Comparison of ENCODE assay signal across 8 cellular contexts in the genomic region with DNA sequence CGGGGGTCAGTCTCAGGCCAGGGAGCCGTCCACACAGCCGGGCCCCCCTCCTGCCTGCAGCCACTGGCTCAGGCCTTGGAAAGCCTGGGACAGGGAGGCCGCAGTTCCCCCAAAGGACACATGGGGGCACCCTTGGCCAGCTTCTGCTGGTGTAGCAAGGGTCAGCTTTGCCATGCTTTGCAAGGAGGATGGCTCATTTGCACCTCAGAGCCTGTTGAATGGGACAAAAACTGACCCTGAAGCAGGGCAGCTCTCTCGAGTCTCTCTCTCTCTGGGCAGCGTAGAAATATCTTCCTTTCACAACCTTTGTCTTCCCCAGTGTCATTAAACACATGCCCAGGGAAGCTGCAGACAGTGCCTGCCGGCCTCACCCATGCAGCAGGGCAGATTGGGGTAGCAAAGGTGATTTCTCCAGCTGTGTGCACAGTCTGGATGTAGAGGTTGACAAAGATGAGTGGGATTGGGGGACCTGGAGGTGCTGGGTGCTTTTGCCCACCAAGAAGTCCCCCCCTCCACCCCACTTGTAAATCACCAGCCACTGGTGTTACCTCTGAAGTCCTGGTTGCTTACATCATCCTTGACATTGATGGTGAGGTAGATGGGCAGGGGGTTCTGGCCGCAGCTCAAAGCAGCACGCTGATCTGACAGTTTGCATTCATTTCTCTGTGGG. TPM values are rescaled to one million over a fixed set of nuclear protein-coding genes. Genes with fewer than 3 reads are reported as not detected.
DNase-seq lines count a peak whose midpoint lies in the region; ATAC-seq and TF ChIP-seq lines count a peak whose summit lies in the region.

No MANE protein-coding gene starts in this region.

- H3K4me3 ChIP-seq in CD4-positive, CD25-positive, alpha-beta regulatory T cell (ENCODE audit: low read depth, low read length): no peak overlapping the region
- no peak overlapping the region for H3K4me3 ChIP-seq in GM23338

- H3F3A ChIP-seq in GM23338 (replicated peaks; ENCODE audit: low read depth): no peaks in the 10 kb centered on the region

- peak; percentile 79 to 87 for ATAC-seq in CD4-positive, CD25-positive, alpha-beta regulatory T cell (ENCODE audit: low read depth in 2 of 2)
- ATAC-seq in GM23338: peak; percentile 97
- peak; percentile 99 for ATAC-seq in activated CD8-positive, alpha-beta T cell treated with anti-CD3 and anti-CD28 coated beads for 36 hours
- ATAC-seq in memory B cell (ENCODE audit: low read depth): peak; percentile 99
- ATAC-seq in GM19023 (IDR thresholded peaks at IDR 0.05; ENCODE audit: unreplicated experiment): no peak

- intact Hi-C loops in activated CD8-positive, alpha-beta T cell treated with anti-CD3 and anti-CD28 coated beads for 36 hours (cut with micrococcal nuclease): loop anchor here (1.0 to 10.0 kb wide), 2 partner anchors 70 to 145 kb away; no protein-coding TSS in a partner anchor

- H3K4me2 ChIP-seq in GM23338: no peak overlapping the region

- H3K79me2 ChIP-seq in GM23338 (replicated peaks; ENCODE audit: insufficient read depth): no peaks in the 10 kb centered on the region

- no peaks in the 10 kb centered on the region for H3K36me3 Mint-ChIP-seq in CD4-positive, CD25-positive, alpha-beta regulatory T cell
- H3K36me3 Mint-ChIP-seq in GM23338 (ENCODE audit: low read depth) (no peaks in the 10 kb centered on the region), memory B cell (no peaks in the 10 kb centered on the region)
- no peaks in the 10 kb centered on the region for H3K36me3 Mint-ChIP-seq in activated CD8-positive, alpha-beta T cell treated with anti-CD3 and anti-CD28 coated beads for 36 hours (ENCODE audit: low read depth)

- no peak overlapping the region for H3K4me3 Mint-ChIP-seq in CD4-positive, CD25-positive, alpha-beta regulatory T cell
- H3K4me3 Mint-ChIP-seq in GM23338 (no peak overlapping the region; the same call in 2 of the 3 replicates), memory B cell (no peak overlapping the region)
- H3K4me3 Mint-ChIP-seq in activated CD8-positive, alpha-beta T cell treated with anti-CD3 and anti-CD28 coated beads for 36 hours: no peak overlapping the region

- no peaks in the 10 kb centered on the region for H3K9me3 Mint-ChIP-seq in CD4-positive, CD25-positive, alpha-beta regulatory T cell
- H3K9me3 Mint-ChIP-seq in GM23338: no peaks in the 10 kb centered on the region
- H3K9me3 Mint-ChIP-seq in activated CD8-positive, alpha-beta T cell treated with anti-CD3 and anti-CD28 coated beads for 36 hours: no peaks in the 10 kb centered on the region
- no peaks in the 10 kb centered on the region for H3K9me3 Mint-ChIP-seq in memory B cell

- no peaks in the 10 kb centered on the region for H3K4me1 ChIP-seq in CD4-positive, CD25-positive, alpha-beta regulatory T cell (ENCODE audit: control insufficient read depth, insufficient read depth, low read length, poor library complexity, severe bottlenecking)
- peaks cover 8% of the 10 kb centered on the region; the same call in 1 of the 2 replicates for H3K4me1 ChIP-seq in GM23338 (ENCODE audit: insufficient read depth)

- H3K27ac Mint-ChIP-seq in CD4-positive, CD25-positive, alpha-beta regulatory T cell: no peak overlapping the region
- H3K27ac Mint-ChIP-seq in GM23338 (no peak overlapping the region), memory B cell (no peak overlapping the region)
- H3K27ac Mint-ChIP-seq in activated CD8-positive, alpha-beta T cell treated with anti-CD3 and anti-CD28 coated beads for 36 hours: no peak overlapping the region

- peak overlapping the region; percentile 97 for H2AFZ ChIP-seq in GM23338

- POLR2A ChIA-PET in activated CD8-positive, alpha-beta T cell treated with anti-CD3 and anti-CD28 coated beads for 36 hours (lab: Charles Lee): interaction anchor here (0.8 to 1.1 kb wide), 2 partner anchors 67 to 97 kb away, joined by 3 to 4 read pairs; no protein-coding TSS in a partner anchor

- CTCF ChIA-PET in activated CD8-positive, alpha-beta T cell treated with anti-CD3 and anti-CD28 coated beads for 36 hours (lab: Charles Lee): interaction anchor here (0.6 to 8.9 kb wide), 35 partner anchors 9 to 149 kb away, joined by 3 to 97 read pairs (median 4); partner anchors contain the start of genes EHD4 and PLA2G4D

- no peaks in the 10 kb centered on the region for H3K36me3 ChIP-seq in CD4-positive, CD25-positive, alpha-beta regulatory T cell (ENCODE audit: control insufficient read depth, insufficient read depth, low read length)
- H3K36me3 ChIP-seq in GM23338 (ENCODE audit: insufficient read depth): no peaks in the 10 kb centered on the region

- H3K4me1 Mint-ChIP-seq in CD4-positive, CD25-positive, alpha-beta regulatory T cell: no peaks in the 10 kb centered on the region
- H3K4me1 Mint-ChIP-seq in GM23338: peaks cover 7% of the 10 kb centered on the region
- H3K4me1 Mint-ChIP-seq in activated CD8-positive, alpha-beta T cell treated with anti-CD3 and anti-CD28 coated beads for 36 hours (ENCODE audit: low read depth): no peaks in the 10 kb centered on the region
- H3K4me1 Mint-ChIP-seq in memory B cell: no peaks in the 10 kb centered on the region

- peak; percentile 65 to 75 (median 75) for DNase-seq in CD4-positive, CD25-positive, alpha-beta regulatory T cell
- DNase-seq in GM23338 (ENCODE audit: low spot score): peak; percentile 87
- peak; percentile 51 to 85 for DNase-seq in NCI-H526 (lab: John Stamatoyannopoulos, UW)
- DNase-seq in activated CD8-positive, alpha-beta T cell treated with anti-CD3 and anti-CD28 coated beads for 36 hours: peak; percentile 90
- DNase-seq in effector CD8-positive, alpha-beta T cell (lab: John Stamatoyannopoulos, UW): peak; percentile 66
- DNase-seq in memory B cell (ENCODE audit: low spot score in 2 of 2): peak; percentile 89 to 95
- peak; percentile 77 for DNase-seq in stimulated activated CD8-positive, alpha-beta memory T cell treated with anti-CD3 and anti-CD28 coated beads, Interleukin-15, amount 100 ng/mL, for 24 hours (ENCODE audit: low read depth)

- H3K27me3 ChIP-seq in CD4-positive, CD25-positive, alpha-beta regulatory T cell (ENCODE audit: control insufficient read depth, insufficient read depth, low read length): no peaks in the 10 kb centered on the region
- H3K27me3 ChIP-seq in GM23338 (ENCODE audit: insufficient read depth): no peaks in the 10 kb centered on the region

- no peaks in the 10 kb centered on the region for H4K20me1 ChIP-seq in GM23338 (replicated peaks; ENCODE audit: insufficient read depth)

- no peaks in the 10 kb centered on the region for H3K9me2 ChIP-seq in GM23338 (ENCODE audit: insufficient read depth)

- peaks cover 14% of the 10 kb centered on the region for H3K27me3 Mint-ChIP-seq in CD4-positive, CD25-positive, alpha-beta regulatory T cell
- H3K27me3 Mint-ChIP-seq in GM23338 (ENCODE audit: insufficient read depth, low read depth, poor library complexity): peaks cover 7% of the 10 kb centered on the region
- peaks cover 3% of the 10 kb centered on the region for H3K27me3 Mint-ChIP-seq in activated CD8-positive, alpha-beta T cell treated with anti-CD3 and anti-CD28 coated beads for 36 hours
- H3K27me3 Mint-ChIP-seq in memory B cell: peaks cover 12% of the 10 kb centered on the region

- TF ChIP-seq CTCF in GM23338 (conservative IDR thresholded peaks at IDR 0.05; ENCODE audit: low read depth in 2 of 2): peak; percentile 91 to 100
- peak; percentile 96 for TF ChIP-seq CTCF in activated CD8-positive, alpha-beta T cell treated with anti-CD3 and anti-CD28 coated beads for 36 hours (IDR thresholded peaks at IDR 0.05)

- no peak overlapping the region for H3K27ac ChIP-seq in CD4-positive, CD25-positive, alpha-beta regulatory T cell (ENCODE audit: insufficient read depth, low read length, poor library complexity, severe bottlenecking)
- no peak overlapping the region for H3K27ac ChIP-seq in GM23338 (ENCODE audit: low read depth)

- H3K9me3 ChIP-seq in CD4-positive, CD25-positive, alpha-beta regulatory T cell (ENCODE audit: control insufficient read depth in 2 of 2, low read length in 2 of 2): no peaks in the 10 kb centered on the region

RNA-seq across cellular contexts. Expression of gene EHD4, which starts 17.4 kb away (rescaled TPM):
- 57.8 TPM for total RNA-seq in CD4-positive, CD25-positive, alpha-beta regulatory T cell
- 10 to 100 TPM in 3 of 4 donors, 1 to 10 TPM in 1; 9.3 to 14.2 (median 13.5) TPM for polyA plus RNA-seq in CD4-positive, CD25-positive, alpha-beta regulatory T cell
- 30.6 and 31.0 TPM in 2 replicates for total RNA-seq in GM23338 (2014; rRNA removed; shearing (Covaris generic))
- polyA plus RNA-seq in GM23338 (2016; fragmentation: Nextera tagmentation; extraction: Ambion mirVana): 11.2 and 13.0 TPM in 2 replicates
- total RNA-seq in activated CD8-positive, alpha-beta T cell treated with anti-CD3 and anti-CD28 coated beads for 36 hours: 10 to 100 TPM; 22.3 to 22.6 TPM

RNA-seq across cellular contexts. Expression of gene PLA2G4E, which starts 31.1 kb away (rescaled TPM):
- not detected for total RNA-seq in CD4-positive, CD25-positive, alpha-beta regulatory T cell
- polyA plus RNA-seq in CD4-positive, CD25-positive, alpha-beta regulatory T cell: not detected
- total RNA-seq in GM23338 (2014; rRNA removed; shearing (Covaris generic)): not detected in 2 replicates
- not detected in 2 replicates for polyA plus RNA-seq in GM23338 (2016; fragmentation: Nextera tagmentation; extraction: Ambion mirVana)
- not detected for total RNA-seq in activated CD8-positive, alpha-beta T cell treated with anti-CD3 and anti-CD28 coated beads for 36 hours
